Comparison of ENCODE assay signal across 1 cellular context in the genomic region with DNA sequence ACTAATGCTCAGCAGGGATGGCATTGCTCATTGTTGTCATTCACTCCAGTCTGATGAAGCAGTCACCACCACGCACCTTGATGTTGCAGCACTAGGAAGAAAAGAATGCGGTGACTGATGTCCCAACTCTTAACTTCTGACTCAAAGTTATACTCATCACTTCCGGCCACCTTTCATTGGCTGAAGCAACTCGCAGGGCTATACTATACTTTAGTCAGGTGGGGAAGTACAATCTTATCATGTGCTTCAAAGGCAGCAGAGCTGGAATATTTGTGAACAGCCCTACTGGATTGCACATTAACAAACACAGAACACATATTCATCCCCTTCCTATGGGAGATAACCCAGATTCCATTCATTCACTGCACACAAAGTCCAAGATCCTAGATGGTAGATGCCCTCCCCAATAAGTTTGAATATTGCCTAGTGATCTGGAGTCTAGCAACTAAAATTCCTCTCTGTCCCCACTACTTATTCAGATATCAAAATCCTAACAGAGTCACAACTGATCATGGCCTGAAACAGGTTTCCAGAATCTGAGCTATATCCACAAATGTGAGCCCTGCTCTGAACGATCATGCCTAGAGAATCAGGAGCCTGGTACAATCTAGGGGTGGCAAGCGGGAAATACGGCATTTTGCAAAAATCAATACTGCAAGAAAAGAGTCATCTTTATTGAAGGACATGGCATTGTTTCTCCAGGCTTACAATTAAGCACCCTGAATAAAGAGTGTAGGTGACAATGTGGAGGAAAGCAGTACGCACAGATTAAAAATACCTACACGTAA.
TF ChIP-seq lines count a peak whose summit lies in the region.

No MANE protein-coding gene starts in this region.

TF ChIP-seq in HepG2, 621 proteins besides CTCF, POLR2A, EP300 and RAD21 (continued from another document and continues in another):
- no peak for TF ChIP-seq PRDM4 (CRISPR knock-in tag; IDR thresholded peaks at IDR 0.05; ENCODE audit: borderline replicate concordance)
- TF ChIP-seq HNF1A (IDR thresholded peaks at IDR 0.05; ENCODE audit: low read depth): peak; percentile 84
- TF ChIP-seq HNF1A (CRISPR knock-in tag; IDR thresholded peaks at IDR 0.05; ENCODE audit: borderline replicate concordance): peak; percentile 93
- TF ChIP-seq, protein P1, sequence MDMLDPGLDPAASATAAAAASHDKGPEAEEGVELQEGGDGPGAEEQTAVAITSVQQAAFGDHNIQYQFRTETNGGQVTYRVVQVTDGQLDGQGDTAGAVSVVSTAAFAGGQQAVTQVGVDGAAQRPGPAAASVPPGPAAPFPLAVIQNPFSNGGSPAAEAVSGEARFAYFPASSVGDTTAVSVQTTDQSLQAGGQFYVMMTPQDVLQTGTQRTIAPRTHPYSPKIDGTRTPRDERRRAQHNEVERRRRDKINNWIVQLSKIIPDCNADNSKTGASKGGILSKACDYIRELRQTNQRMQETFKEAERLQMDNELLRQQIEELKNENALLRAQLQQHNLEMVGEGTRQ (IDR thresholded peaks at IDR 0.05; ENCODE audit: low read depth, low read length): peak; percentile 84; the same call in 1 of the 2 replicates
- TF ChIP-seq, protein P1 (CRISPR knock-in tag; IDR thresholded peaks at IDR 0.05; ENCODE audit: borderline replicate concordance): peak; percentile 67; the same call in 1 of the 2 replicates
- no peak for TF ChIP-seq THAP8 (CRISPR knock-in tag; IDR thresholded peaks at IDR 0.05; ENCODE audit: borderline replicate concordance)
- 0 out of 2 replicates have a peak, but pooled peaks have one; percentile 31 for TF ChIP-seq RBAK (CRISPR knock-in tag; IDR thresholded peaks at IDR 0.05)
- peak; percentile 95 for TF ChIP-seq HDAC2 (CRISPR knock-in tag; IDR thresholded peaks at IDR 0.05)
- no peak for TF ChIP-seq YY1 (IDR thresholded peaks at IDR 0.05; ENCODE audit: insufficient read depth, insufficient replicate concordance, low read depth, low read length)
- no peak for TF ChIP-seq ZNF143 (CRISPR knock-in tag; IDR thresholded peaks at IDR 0.05)
- TF ChIP-seq ZNF598 (CRISPR knock-in tag; IDR thresholded peaks at IDR 0.05; ENCODE audit: borderline replicate concordance): no peak
- TF ChIP-seq SAFB2 (CRISPR knock-in tag; IDR thresholded peaks at IDR 0.05; ENCODE audit: borderline replicate concordance, low read depth): no peak
- no peak for TF ChIP-seq ZSCAN31 (CRISPR knock-in tag; IDR thresholded peaks at IDR 0.05; ENCODE audit: low read depth)
- TF ChIP-seq ZNF567 (CRISPR knock-in tag; IDR thresholded peaks at IDR 0.05; ENCODE audit: borderline replicate concordance): 0 out of 2 replicates have a peak, but pooled peaks have one; percentile 30
- peak; percentile 88 for TF ChIP-seq FOXA3 (CRISPR knock-in tag; IDR thresholded peaks at IDR 0.05)
- TF ChIP-seq, protein P2, sequence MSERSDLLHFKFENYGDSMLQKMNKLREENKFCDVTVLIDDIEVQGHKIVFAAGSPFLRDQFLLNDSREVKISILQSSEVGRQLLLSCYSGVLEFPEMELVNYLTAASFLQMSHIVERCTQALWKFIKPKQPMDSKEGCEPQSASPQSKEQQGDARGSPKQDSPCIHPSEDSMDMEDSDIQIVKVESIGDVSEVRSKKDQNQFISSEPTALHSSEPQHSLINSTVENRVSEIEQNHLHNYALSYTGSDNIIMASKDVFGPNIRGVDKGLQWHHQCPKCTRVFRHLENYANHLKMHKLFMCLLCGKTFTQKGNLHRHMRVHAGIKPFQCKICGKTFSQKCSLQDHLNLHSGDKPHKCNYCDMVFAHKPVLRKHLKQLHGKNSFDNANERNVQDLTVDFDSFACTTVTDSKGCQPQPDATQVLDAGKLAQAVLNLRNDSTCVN (CRISPR knock-in tag; IDR thresholded peaks at IDR 0.05; ENCODE audit: borderline replicate concordance): no peak; the same call in 1 of the 2 replicates
- TF ChIP-seq ZNF790 (CRISPR knock-in tag; IDR thresholded peaks at IDR 0.05; ENCODE audit: borderline replicate concordance): no peak
- TF ChIP-seq TERF1 (CRISPR knock-in tag; IDR thresholded peaks at IDR 0.05): no peak
- no peak for TF ChIP-seq CREBL2 (CRISPR knock-in tag; IDR thresholded peaks at IDR 0.05; ENCODE audit: borderline replicate concordance)
- TF ChIP-seq ZNF367 (CRISPR knock-in tag; IDR thresholded peaks at IDR 0.05; ENCODE audit: borderline replicate concordance): no peak
- peak; percentile 95 for TF ChIP-seq ARID3A (IDR thresholded peaks at IDR 0.05; ENCODE audit: low read depth, low read length)
- no peak for TF ChIP-seq CENPT (CRISPR knock-in tag; IDR thresholded peaks at IDR 0.05; ENCODE audit: low read depth)
- TF ChIP-seq KDM5A (IDR thresholded peaks at IDR 0.05; ENCODE audit: borderline replicate concordance, low read length): no peak; the same call in 1 of the 2 replicates
- no peak for TF ChIP-seq ZNF317 (CRISPR knock-in tag; IDR thresholded peaks at IDR 0.05)
- no peak for TF ChIP-seq SYNCRIP (IDR thresholded peaks at IDR 0.05; ENCODE audit: insufficient read depth, low read depth, low read length)
- TF ChIP-seq U2AF2 (IDR thresholded peaks at IDR 0.05; ENCODE audit: low read depth, low read length): no peak
- TF ChIP-seq SMYD3 (CRISPR knock-in tag; IDR thresholded peaks at IDR 0.05): no peak
- TF ChIP-seq MXD4 (CRISPR knock-in tag; IDR thresholded peaks at IDR 0.05): peak; percentile 77; the same call in 1 of the 2 replicates
